ENCODE assay signal across 8 cellular contexts in genomic region chr5:64166201-64166959, GRCh38. TPM values are rescaled to one million over a fixed set of nuclear protein-coding genes. Genes with fewer than 3 reads are reported as not detected.
DNase-seq lines count a peak whose midpoint lies in the region; ATAC-seq and TF ChIP-seq lines count a peak whose summit lies in the region.

No MANE protein-coding gene starts in this region.

- DNase-seq in NCI-H345 (lab: John Stamatoyannopoulos, UW) (peak; percentile 18), NCI-H345 treated with DMSO at 0.1 percent for 48 hours (lab: John Stamatoyannopoulos, UW; ENCODE audit: unreplicated experiment) (no peak), body of pancreas (no peak), kidney tubule cell (ENCODE audit: low spot score) (peak; percentile 54)

- peaks cover 23% of the 10 kb centered on the region for H3K4me1 ChIP-seq in body of pancreas
- H3K4me1 ChIP-seq in stomach smooth muscle (ENCODE audit: control insufficient read depth, insufficient read depth, low read length), result no peaks in the 10 kb centered on the region

- H3K27me3 ChIP-seq in body of pancreas, result no peaks in the 10 kb centered on the region
- no peaks in the 10 kb centered on the region for H3K27me3 ChIP-seq in stomach smooth muscle (ENCODE audit: control insufficient read depth in 1 of 2, insufficient read depth in 2 of 2, low read length in 2 of 2)

- H3K4me3 ChIP-seq in body of pancreas (peak overlapping the region; percentile 44 to 54), stomach smooth muscle (ENCODE audit: low read length in 2 of 2) (peak overlapping the region; percentile 75 to 78)

- peak in 1 of 3 donors; percentile 49 for TF ChIP-seq POLR2A in body of pancreas (IDR thresholded peaks at IDR 0.05)

- H3K27ac ChIP-seq in body of pancreas (peak overlapping the region; percentile 63 to 91 (median 86)), stomach smooth muscle (ENCODE audit: low read length) (no peak overlapping the region)

- peak in 1 of 7 experiments; percentile 7 for TF ChIP-seq CTCF in body of pancreas (IDR thresholded peaks at IDR 0.05)

- H3K9me3 ChIP-seq in body of pancreas, result no peaks in the 10 kb centered on the region
- H3K9me3 ChIP-seq in stomach smooth muscle (ENCODE audit: control insufficient read depth in 2 of 2, low read length in 2 of 2), result no peaks in the 10 kb centered on the region

- intact Hi-C loops in body of pancreas (cut with DNase I), result no loop called here

- WGBS in body of pancreas, 2 donors, result 6 to 11% methylated on average over 16 to 23 of the region's 23 CpGs

- H3K9ac ChIP-seq in stomach smooth muscle (ENCODE audit: low read length in 2 of 2), result peak overlapping the region; percentile 78 to 80

- ATAC-seq in body of pancreas, result peak; percentile 45
- no peak for ATAC-seq in GM21367 (IDR thresholded peaks at IDR 0.05; ENCODE audit: unreplicated experiment)
- ATAC-seq in HG03442 (IDR thresholded peaks at IDR 0.05; ENCODE audit: unreplicated experiment), result no peak
- no peak for ATAC-seq in GM21529 (IDR thresholded peaks at IDR 0.05; ENCODE audit: unreplicated experiment)

- H3K36me3 ChIP-seq in body of pancreas (replicated peaks in 1 of 2; ENCODE audit: insufficient read depth in 1 of 2, low read depth in 2 of 2) (no peaks in the 10 kb centered on the region), stomach smooth muscle (ENCODE audit: control insufficient read depth in 2 of 2, insufficient read depth in 2 of 2, low read length in 2 of 2) (no peaks in the 10 kb centered on the region)

RNA-seq across cellular contexts. Expression of gene RNF180, which starts 0.7 kb away (rescaled TPM):
- 10 to 100 TPM in 1 of 2 donors, 1 to 10 TPM in 1; 9.2 to 13.2 TPM for total RNA-seq in body of pancreas

Comparison
In these comparisons a context has a peak if more than half of its experiments do, and no peak if none do; other contexts are left out.
1. DNase-seq: peak in NCI-H345 (single experiment) and kidney tubule cell (single experiment); none in NCI-H345 treated with DMSO at 0.1 percent for 48 hours (single experiment) and body of pancreas (0 of 4).